Comparison of ENCODE assay signal across 2 cellular contexts in the genomic region with DNA sequence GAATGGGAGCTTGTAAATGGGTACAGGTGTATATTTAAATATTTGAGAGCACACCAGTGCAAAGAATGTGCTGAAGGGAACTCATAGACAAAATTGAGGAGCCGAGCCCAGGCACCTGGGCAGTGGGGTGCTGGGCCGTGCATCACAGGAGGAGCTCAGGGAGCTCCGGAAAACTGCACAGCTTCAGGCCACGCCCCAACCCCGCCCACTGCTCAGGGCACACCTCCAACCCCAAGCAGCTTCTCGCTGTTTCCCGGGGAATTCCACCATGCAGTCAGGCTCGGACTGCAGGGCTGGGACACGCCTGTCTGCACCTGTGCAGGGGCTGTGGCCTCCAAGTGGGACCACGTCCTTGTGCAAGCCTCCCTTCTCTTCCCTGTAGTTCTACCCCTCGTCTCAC.
TF ChIP-seq lines count a peak whose summit lies in the region.

No MANE protein-coding gene starts in this region.

TF ChIP-seq in IMR-90, 13 proteins besides CTCF, POLR2A, EP300 and RAD21:
- no peak for TF ChIP-seq FOS (IDR thresholded peaks at IDR 0.05; ENCODE audit: low read depth, low read length)
- no peak for TF ChIP-seq SMC3 (IDR thresholded peaks at IDR 0.05; ENCODE audit: low read depth, low read length)
- TF ChIP-seq RCOR1 (IDR thresholded peaks at IDR 0.05; ENCODE audit: insufficient replicate concordance, low read length) = no peak
- TF ChIP-seq, protein P1, sequence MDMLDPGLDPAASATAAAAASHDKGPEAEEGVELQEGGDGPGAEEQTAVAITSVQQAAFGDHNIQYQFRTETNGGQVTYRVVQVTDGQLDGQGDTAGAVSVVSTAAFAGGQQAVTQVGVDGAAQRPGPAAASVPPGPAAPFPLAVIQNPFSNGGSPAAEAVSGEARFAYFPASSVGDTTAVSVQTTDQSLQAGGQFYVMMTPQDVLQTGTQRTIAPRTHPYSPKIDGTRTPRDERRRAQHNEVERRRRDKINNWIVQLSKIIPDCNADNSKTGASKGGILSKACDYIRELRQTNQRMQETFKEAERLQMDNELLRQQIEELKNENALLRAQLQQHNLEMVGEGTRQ (IDR thresholded peaks at IDR 0.05; ENCODE audit: low read depth, low read length) = no peak
- TF ChIP-seq, protein P2, sequence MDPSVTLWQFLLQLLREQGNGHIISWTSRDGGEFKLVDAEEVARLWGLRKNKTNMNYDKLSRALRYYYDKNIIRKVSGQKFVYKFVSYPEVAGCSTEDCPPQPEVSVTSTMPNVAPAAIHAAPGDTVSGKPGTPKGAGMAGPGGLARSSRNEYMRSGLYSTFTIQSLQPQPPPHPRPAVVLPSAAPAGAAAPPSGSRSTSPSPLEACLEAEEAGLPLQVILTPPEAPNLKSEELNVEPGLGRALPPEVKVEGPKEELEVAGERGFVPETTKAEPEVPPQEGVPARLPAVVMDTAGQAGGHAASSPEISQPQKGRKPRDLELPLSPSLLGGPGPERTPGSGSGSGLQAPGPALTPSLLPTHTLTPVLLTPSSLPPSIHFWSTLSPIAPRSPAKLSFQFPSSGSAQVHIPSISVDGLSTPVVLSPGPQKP (IDR thresholded peaks at IDR 0.05; ENCODE audit: borderline replicate concordance, low read depth, low read length) = no peak
- no peak for TF ChIP-seq MAFK (IDR thresholded peaks at IDR 0.05; ENCODE audit: low read depth, low read length)
- no peak for TF ChIP-seq CHD1 (IDR thresholded peaks at IDR 0.05; ENCODE audit: low read depth, low read length)
- no peak for TF ChIP-seq MXI1 (IDR thresholded peaks at IDR 0.05; ENCODE audit: borderline replicate concordance, low read depth, low read length)
- no peak for TF ChIP-seq CEBPB (IDR thresholded peaks at IDR 0.05; ENCODE audit: low read depth, low read length)
- TF ChIP-seq BHLHE40 (IDR thresholded peaks at IDR 0.05; ENCODE audit: low read depth, low read length) = no peak
- TF ChIP-seq RFX5 (IDR thresholded peaks at IDR 0.05; ENCODE audit: low read depth, low read length) = no peak
- TF ChIP-seq NFE2L2 (IDR thresholded peaks at IDR 0.05; ENCODE audit: low read depth, low read length) = no peak
- no peak for TF ChIP-seq MAZ (IDR thresholded peaks at IDR 0.05; ENCODE audit: borderline replicate concordance, low read depth, low read length)

TF ChIP-seq in H1, 55 proteins besides CTCF, POLR2A, EP300 and RAD21:
- TF ChIP-seq TEAD4 (IDR thresholded peaks at IDR 0.05; ENCODE audit: low read depth, low read length) = no peak
- TF ChIP-seq, protein P3, sequence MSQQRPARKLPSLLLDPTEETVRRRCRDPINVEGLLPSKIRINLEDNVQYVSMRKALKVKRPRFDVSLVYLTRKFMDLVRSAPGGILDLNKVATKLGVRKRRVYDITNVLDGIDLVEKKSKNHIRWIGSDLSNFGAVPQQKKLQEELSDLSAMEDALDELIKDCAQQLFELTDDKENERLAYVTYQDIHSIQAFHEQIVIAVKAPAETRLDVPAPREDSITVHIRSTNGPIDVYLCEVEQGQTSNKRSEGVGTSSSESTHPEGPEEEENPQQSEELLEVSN (IDR thresholded peaks at IDR 0.05) = 0 out of 2 replicates have a peak, but pooled peaks have one; percentile 25
